Comparison of ENCODE assay signal across 7 cellular contexts in the genomic region with DNA sequence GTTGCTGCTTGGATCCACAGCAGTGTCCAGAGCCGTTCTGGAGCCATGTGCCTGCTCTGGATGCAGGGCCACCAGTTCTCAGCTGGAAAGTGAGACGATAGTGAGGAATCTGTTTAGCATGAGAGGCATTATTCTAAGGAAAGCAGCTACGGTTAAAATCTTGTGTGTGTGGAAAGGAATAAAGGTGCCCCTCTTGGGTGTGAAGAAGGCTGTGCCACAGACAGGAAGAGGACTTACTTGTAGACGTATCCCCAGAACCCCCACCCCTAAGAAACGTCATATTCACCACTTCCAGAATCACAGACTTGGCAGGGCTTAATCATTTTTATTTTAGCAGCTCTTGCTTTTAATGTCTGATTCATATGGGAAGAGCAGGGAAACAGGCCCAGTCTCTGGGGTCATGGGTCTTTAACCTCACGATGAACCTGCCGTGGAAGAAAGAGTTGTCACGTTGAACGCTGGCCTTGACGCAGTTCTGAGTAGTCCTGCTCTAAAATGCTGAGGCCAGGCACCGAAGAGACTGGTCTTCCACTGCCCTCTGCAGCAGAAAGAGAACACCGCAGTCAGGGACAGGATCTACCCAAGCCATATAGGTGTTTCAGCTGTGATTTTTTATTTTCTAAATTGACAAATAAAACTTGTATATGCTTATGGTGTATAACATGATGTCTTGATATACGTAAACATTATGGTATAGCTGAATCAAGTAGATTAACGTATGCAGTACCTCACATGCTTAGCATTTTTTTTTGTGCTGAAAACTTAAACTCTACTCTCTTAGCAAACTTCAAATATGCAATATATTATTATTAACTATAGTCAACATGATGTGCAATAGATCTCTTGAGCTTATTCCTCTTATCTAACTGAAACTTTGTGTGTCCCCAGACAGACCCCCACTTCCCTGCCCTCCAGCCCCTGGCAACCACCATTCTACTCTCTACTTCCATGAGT. TPM values are rescaled to one million over a fixed set of nuclear protein-coding genes. Genes with fewer than 3 reads are reported as not detected.
A peak's percentile ranks its signal among the peaks of the same experiment; 100 is the strongest.
DNase-seq lines count a peak whose midpoint lies in the region; ATAC-seq and TF ChIP-seq lines count a peak whose summit lies in the region.

No MANE protein-coding gene starts in this region.

- H3K27ac Mint-ChIP-seq in HFFc6 = peak overlapping the region; percentile 42; the same call in 1 of the 2 replicates
- H3K27ac Mint-ChIP-seq in activated B cell treated with CpG ODN at 0.5 μM for 24 hours = no peak overlapping the region

- peaks cover 14% of the 10 kb centered on the region for H3K27me3 Mint-ChIP-seq in HFFc6 (ENCODE audit: insufficient read depth)
- H3K27me3 Mint-ChIP-seq in activated B cell treated with CpG ODN at 0.5 μM for 24 hours = peaks cover 3% of the 10 kb centered on the region

- peak; percentile 67 for ATAC-seq in activated B cell treated with CpG ODN at 0.5 μM for 24 hours (ENCODE audit: low read depth)

- intact Hi-C loops in activated B cell treated with CpG ODN at 0.5 μM for 24 hours (cut with micrococcal nuclease) = loop anchor here (5.0 kb wide), 1 partner anchor 101 kb away; no protein-coding TSS in a partner anchor

- CTCF ChIA-PET in activated B cell treated with CpG ODN at 0.5 μM for 24 hours (lab: Charles Lee) = interaction anchor here (2.0 kb wide), 1 partner anchor 282 kb away, joined by 7 read pairs; no protein-coding TSS in a partner anchor

- H3K4me3 Mint-ChIP-seq in HFFc6 (peak overlapping the region; percentile 85), activated B cell treated with CpG ODN at 0.5 μM for 24 hours (peak overlapping the region; percentile 21)

- POLR2A ChIA-PET in activated B cell treated with CpG ODN at 0.5 μM for 24 hours (lab: Charles Lee) = no interaction called here

- no peaks in the 10 kb centered on the region for H3K9me3 Mint-ChIP-seq in HFFc6
- no peaks in the 10 kb centered on the region for H3K9me3 Mint-ChIP-seq in activated B cell treated with CpG ODN at 0.5 μM for 24 hours

- no peaks in the 10 kb centered on the region for H3K36me3 Mint-ChIP-seq in HFFc6 (ENCODE audit: low read depth)
- no peaks in the 10 kb centered on the region for H3K36me3 Mint-ChIP-seq in activated B cell treated with CpG ODN at 0.5 μM for 24 hours (ENCODE audit: low read depth)

- H3K4me1 Mint-ChIP-seq in HFFc6 (ENCODE audit: low read depth) = peaks cover 14% of the 10 kb centered on the region
- H3K4me1 Mint-ChIP-seq in activated B cell treated with CpG ODN at 0.5 μM for 24 hours = peaks cover 4% of the 10 kb centered on the region

- DNase-seq in HFFc6 (peak; percentile 49), NCI-H2029 (lab: John Stamatoyannopoulos, UW) (peak; percentile 29), activated B cell treated with CpG ODN at 0.5 μM for 24 hours (no peak), dermis microvascular lymphatic vessel endothelial cell (ENCODE audit: low read depth in 2 of 2) (peak; percentile 56 to 83), lung microvascular endothelial cell (ENCODE audit: low read depth in 2 of 2) (peak; percentile 85 to 87)
- peak; percentile 2 to 6 for DNase-seq in stimulated activated CD8-positive, alpha-beta memory T cell treated with anti-CD3 and anti-CD28 coated beads, Interleukin-4, amount 100 ng/mL, for 4 hours (ENCODE audit: low read depth in 2 of 2, low spot score in 1 of 2)

- TF ChIP-seq CTCF in GM12874 (IDR thresholded peaks at IDR 0.05; ENCODE audit: insufficient read depth, low read depth, low read length) = peak; percentile 70
- TF ChIP-seq CTCF in HFFc6 (IDR thresholded peaks at IDR 0.05) = peak; percentile 77
- TF ChIP-seq CTCF in activated B cell treated with CpG ODN at 0.5 μM for 24 hours (IDR thresholded peaks at IDR 0.05) = no peak

RNA-seq across cellular contexts. Expression of a gene that starts 38.8 kb away (rescaled TPM):
- total RNA-seq in HFFc6 (2021; fragmentation: NEBNext Ultra II Directional; extraction: Animal tissue kit (Norgen Biotek cat#: 25700)) = not detected
- not detected in 2 replicates for total RNA-seq in activated B cell treated with CpG ODN at 0.5 μM for 24 hours
- total RNA-seq in dermis microvascular lymphatic vessel endothelial cell = not detected in 2 replicates
- total RNA-seq in lung microvascular endothelial cell = not detected in 2 replicates
